In genomic region chr7:143407296-143408246, GRCh38 we compare ENCODE assay signal across 8 cellular contexts. TPM values are rescaled to one million over a fixed set of nuclear protein-coding genes. Genes with fewer than 3 reads are reported as not detected.
A peak's percentile ranks its signal among the peaks of the same experiment; 100 is the strongest.
DNase-seq lines count a peak whose midpoint lies in the region; ATAC-seq and TF ChIP-seq lines count a peak whose summit lies in the region.

No MANE protein-coding gene starts in this region.

- H3K4me3 Mint-ChIP-seq in activated CD8-positive, alpha-beta T cell treated with anti-CD3 and anti-CD28 coated beads, Interleukin-2, amount 10 ng/mL, durations not matched to agents 7 days and 5 days, result peak overlapping the region; percentile 79

- H3K9me3 ChIP-seq in iPS-20b (ENCODE audit: insufficient read depth, low read depth, low read length), result no peaks in the 10 kb centered on the region

- peak; percentile 71 for ATAC-seq in activated CD8-positive, alpha-beta T cell treated with anti-CD3 and anti-CD28 coated beads, Interleukin-2, amount 10 ng/mL, durations not matched to agents 7 days and 5 days
- peak; percentile 64 for ATAC-seq in stimulated activated naive CD8-positive, alpha-beta T cell treated with anti-CD3 and anti-CD28 coated beads, Interleukin-15, Interleukin-2, amounts not matched to agents 100 U/mL and 50 U/mL, for 24 hours
- ATAC-seq in HG03342 (IDR thresholded peaks at IDR 0.05; ENCODE audit: unreplicated experiment), result no peak
- ATAC-seq in HG03469 (IDR thresholded peaks at IDR 0.05; ENCODE audit: unreplicated experiment), result no peak

- H3K4me3 ChIP-seq in LNCaP clone FGC (ENCODE audit: low read depth, low read length) (peak overlapping the region; percentile 71), iPS-20b (ENCODE audit: low read length) (peak overlapping the region; percentile 89)

- peak overlapping the region; percentile 92 for H3K9ac ChIP-seq in iPS-20b (ENCODE audit: low read depth, low read length)

- H3K27me3 Mint-ChIP-seq in activated CD8-positive, alpha-beta T cell treated with anti-CD3 and anti-CD28 coated beads, Interleukin-2, amount 10 ng/mL, durations not matched to agents 7 days and 5 days (ENCODE audit: low read depth), result peaks cover 2% of the 10 kb centered on the region

- peak overlapping the region; percentile 18 for H3K27ac ChIP-seq in iPS-20b (ENCODE audit: low read length)

- H3K27ac Mint-ChIP-seq in activated CD8-positive, alpha-beta T cell treated with anti-CD3 and anti-CD28 coated beads, Interleukin-2, amount 10 ng/mL, durations not matched to agents 7 days and 5 days, result peak overlapping the region; percentile 79

- CTCF ChIA-PET in activated CD8-positive, alpha-beta T cell treated with anti-CD3 and anti-CD28 coated beads, Interleukin-2, amount 10 ng/mL, durations not matched to agents 7 days and 5 days (lab: Charles Lee), result interaction anchor here (0.7 to 5.2 kb wide), 13 partner anchors 9 to 167 kb away, joined by 3 to 45 read pairs (median 7); partner anchors contain the start of gene ZYX

- no peak for TF ChIP-seq CTCF in LNCaP clone FGC (IDR thresholded peaks at IDR 0.05; ENCODE audit: control insufficient read depth, extremely low read depth, insufficient read depth)

- no peak for DNase-seq in LNCaP clone FGC (ENCODE audit: low read depth)
- peak; percentile 62 for DNase-seq in activated CD8-positive, alpha-beta T cell treated with anti-CD3 and anti-CD28 coated beads, Interleukin-2, amount 10 ng/mL, durations not matched to agents 7 days and 5 days
- peak; percentile 35 for DNase-seq in stimulated activated naive CD8-positive, alpha-beta T cell treated with anti-CD3 and anti-CD28 coated beads, Interleukin-15, Interleukin-2, amounts not matched to agents 100 U/mL and 50 U/mL, for 24 hours
- no peak for DNase-seq in NCI-H69 (lab: John Stamatoyannopoulos, UW)
- DNase-seq in GOT3 (lab: John Stamatoyannopoulos, UW), result no peak

- peaks cover 30% of the 10 kb centered on the region for H3K36me3 ChIP-seq in iPS-20b (ENCODE audit: insufficient read depth, low read depth, low read length)

- POLR2A ChIA-PET in activated CD8-positive, alpha-beta T cell treated with anti-CD3 and anti-CD28 coated beads, Interleukin-2, amount 10 ng/mL, durations not matched to agents 7 days and 5 days (lab: Charles Lee), result interaction anchor here (0.6 to 3.9 kb wide), 10 partner anchors 13 to 119 kb away, joined by 3 to 18 read pairs (median 6); partner anchors contain the start of gene CASP2

- no peaks in the 10 kb centered on the region for H3K9me3 Mint-ChIP-seq in activated CD8-positive, alpha-beta T cell treated with anti-CD3 and anti-CD28 coated beads, Interleukin-2, amount 10 ng/mL, durations not matched to agents 7 days and 5 days (ENCODE audit: insufficient read depth)

- peaks cover 54% of the 10 kb centered on the region for H3K4me1 ChIP-seq in iPS-20b (ENCODE audit: insufficient read depth, low read length)

- peaks cover 4% of the 10 kb centered on the region for H3K36me3 Mint-ChIP-seq in activated CD8-positive, alpha-beta T cell treated with anti-CD3 and anti-CD28 coated beads, Interleukin-2, amount 10 ng/mL, durations not matched to agents 7 days and 5 days (ENCODE audit: low read depth)

- peaks cover 56% of the 10 kb centered on the region for H3K4me1 Mint-ChIP-seq in activated CD8-positive, alpha-beta T cell treated with anti-CD3 and anti-CD28 coated beads, Interleukin-2, amount 10 ng/mL, durations not matched to agents 7 days and 5 days (ENCODE audit: low read depth)

- H3K27me3 ChIP-seq in iPS-20b (ENCODE audit: insufficient read depth, low read length), result no peaks in the 10 kb centered on the region

RNA-seq across cellular contexts. Expression of gene EPHA1, which starts 1.1 kb away (rescaled TPM):
- total RNA-seq in activated CD8-positive, alpha-beta T cell treated with anti-CD3 and anti-CD28 coated beads, Interleukin-2, amount 10 ng/mL, durations not matched to agents 7 days and 5 days, result 10 to 100 TPM; 12.4 to 15.7 TPM

RNA-seq across cellular contexts. Expression of gene ZYX, which starts 26.4 kb away (rescaled TPM):
- total RNA-seq in activated CD8-positive, alpha-beta T cell treated with anti-CD3 and anti-CD28 coated beads, Interleukin-2, amount 10 ng/mL, durations not matched to agents 7 days and 5 days, result 100 to 1,000 TPM; 179 to 192 TPM

RNA-seq across cellular contexts. Expression of gene TAS2R60, which starts 35.7 kb away (rescaled TPM):
- under 1 TPM; 0.26 to 0.29 TPM for total RNA-seq in activated CD8-positive, alpha-beta T cell treated with anti-CD3 and anti-CD28 coated beads, Interleukin-2, amount 10 ng/mL, durations not matched to agents 7 days and 5 days

RNA-seq across cellular contexts. Expression of gene FAM131B, which starts 45.1 kb away (rescaled TPM):
- total RNA-seq in activated CD8-positive, alpha-beta T cell treated with anti-CD3 and anti-CD28 coated beads, Interleukin-2, amount 10 ng/mL, durations not matched to agents 7 days and 5 days, result 1 to 10 TPM; 2.2 to 2.4 TPM

Comparison
In these comparisons a context has a peak if more than half of its experiments do, and no peak if none do; other contexts are left out.
1. DNase-seq: peak in activated CD8-positive, alpha-beta T cell treated with anti-CD3 and anti-CD28 coated beads, Interleukin-2, amount 10 ng/mL, durations not matched to agents 7 days and 5 days (single experiment) and stimulated activated naive CD8-positive, alpha-beta T cell treated with anti-CD3 and anti-CD28 coated beads, Interleukin-15, Interleukin-2, amounts not matched to agents 100 U/mL and 50 U/mL, for 24 hours (single experiment); none in LNCaP clone FGC (single experiment), NCI-H69 (single experiment) and GOT3 (single experiment).
2. ATAC-seq: peak in activated CD8-positive, alpha-beta T cell treated with anti-CD3 and anti-CD28 coated beads, Interleukin-2, amount 10 ng/mL, durations not matched to agents 7 days and 5 days (single experiment) and stimulated activated naive CD8-positive, alpha-beta T cell treated with anti-CD3 and anti-CD28 coated beads, Interleukin-15, Interleukin-2, amounts not matched to agents 100 U/mL and 50 U/mL, for 24 hours (single experiment); none in HG03342 (single experiment) and HG03469 (single experiment).